ENCODE assay signal across 24 cellular contexts in the genomic region with DNA sequence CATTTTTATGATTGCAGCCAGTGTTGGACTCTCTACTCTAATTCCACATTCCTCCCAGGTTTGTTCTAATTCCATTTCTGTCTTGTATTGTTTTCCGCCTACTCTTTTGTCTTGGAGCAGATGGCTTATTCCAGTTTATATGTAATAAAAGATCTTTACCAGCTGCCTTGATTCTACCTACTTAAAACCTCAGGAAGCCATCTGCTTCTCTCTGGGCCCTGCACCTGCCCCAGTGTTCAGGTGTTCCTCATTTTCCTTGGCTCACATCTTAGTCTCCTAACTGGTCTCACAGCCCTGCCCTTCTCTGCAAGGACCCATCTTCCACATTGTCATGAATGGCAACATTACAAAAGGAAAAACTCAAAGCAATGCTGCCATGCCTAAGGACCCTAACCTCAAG. TPM values are rescaled to one million over a fixed set of nuclear protein-coding genes. Genes with fewer than 3 reads are reported as not detected.
"Had no signal": no experiment of that assay in that cellular context is flagged by ENCODE, and none has a peak within 500 bp of the region (broad histone marks: within the 10 kb centered on the region; RNA-seq: fewer than 3 reads in every experiment).

No MANE protein-coding gene starts in this region.

- H3K9me3 ChIP-seq: testis, uterus had no signal

- DNase-seq: activated CD4-positive, alpha-beta memory T cell treated with anti-CD3 and anti-CD28 coated beads, Interleukin-2, amount 10 ng/mL, durations not matched to agents 7 days and 5 days; activated CD4-positive, alpha-beta T cell treated with anti-CD3 and anti-CD28 coated beads, Interleukin-2, amount 10 ng/mL, durations not matched to agents 24 days and 14 days; activated effector memory CD4-positive, alpha-beta T cell treated with anti-CD3 and anti-CD28 coated beads, Interleukin-2, amount 50 U/mL, for 16 hours; activated naive CD4-positive, alpha-beta T cell treated with anti-CD3 and anti-CD28 coated beads, Interleukin-2, amount 10 ng/mL, durations not matched to agents 7 days and 5 days; aorta; dermis blood vessel endothelial cell; effector CD8-positive, alpha-beta T cell; erythroblast; foreskin fibroblast; nephron progenitor cell; nucleus accumbens; posterior cingulate gyrus; stimulated activated CD4-positive, alpha-beta T cell treated with anti-CD3 and anti-CD28 coated beads, Interleukin-2, amount 100 ng/mL, for 48 hours; stimulated activated CD8-positive, alpha-beta memory T cell treated with anti-CD3 and anti-CD28 coated beads, Interleukin-4, amount 100 ng/mL, for 48 hours; stimulated activated naive B cell treated with anti-CD40 and anti-IgM and Interleukin-4, amounts not matched to agents 10 μg/mL and 1 μg/mL and 100 μg/mL, for 72 hours; testis; trophoblast cell; uterus had no signal

- H3K4me1 ChIP-seq: testis, uterus had no signal

- H3K27me3 ChIP-seq: testis, uterus had no signal

- H3K36me3 ChIP-seq: uterus had no signal

- H3K4me3 ChIP-seq: testis, uterus had no signal

- H3K27ac ChIP-seq: testis, uterus had no signal

RNA-seq across cellular contexts. Expression of gene IL37, which starts 21.0 kb away (rescaled TPM):
- total RNA-seq: activated CD4-positive, alpha-beta T cell treated with anti-CD3 and anti-CD28 coated beads, Interleukin-2, amount 10 ng/mL, durations not matched to agents 24 days and 14 days; aorta; cardiac septum; dermis blood vessel endothelial cell; fibroblast of lung; liver; mononuclear cell; renal cortical epithelial cell; T-helper 2 cell treated with Interferon-gamma antibody and Interleukin-4, amounts not matched to agents 100 ng/mL and 5 ng/mL, for 36 hours; uterus had no signal
- polyA plus RNA-seq: aorta, fibroblast of lung, liver had no signal

RNA-seq across cellular contexts. Expression of gene IL1B, which starts 53.4 kb away (rescaled TPM):
- total RNA-seq: fibroblast of lung; T-helper 2 cell treated with Interferon-gamma antibody and Interleukin-4, amounts not matched to agents 100 ng/mL and 5 ng/mL, for 36 hours had no signal
